In genomic region chr1:155049651-155050559, GRCh38 we compare ENCODE assay signal across 8 cellular contexts. TPM values are rescaled to one million over a fixed set of nuclear protein-coding genes. Genes with fewer than 3 reads are reported as not detected.
DNase-seq lines count a peak whose midpoint lies in the region; ATAC-seq, FAIRE-seq and TF ChIP-seq lines count a peak whose summit lies in the region.

No MANE protein-coding gene starts in this region.

- no peak for TF ChIP-seq CTCF in choroid plexus epithelial cell (conservative IDR thresholded peaks at IDR 0.05; ENCODE audit: low read depth, low read length)
- TF ChIP-seq CTCF in GM13976 (IDR thresholded peaks at IDR 0.05; ENCODE audit: borderline replicate concordance, control extremely low read depth, extremely low read depth, insufficient read depth, missing control alignments): no peak

- peak overlapping the region in 1 of 2 donors; percentile 50 for H3K27ac Mint-ChIP-seq in natural killer cell treated with Interleukin-12 subunit alpha and Interleukin-12 subunit beta and Interleukin-15 and Interleukin-18, amount 100 ng/mL, for 72 hours

- no peaks in the 10 kb centered on the region for H3K36me3 Mint-ChIP-seq in natural killer cell treated with Interleukin-12 subunit alpha and Interleukin-12 subunit beta and Interleukin-15 and Interleukin-18, amount 100 ng/mL, for 72 hours

- H3K4me3 Mint-ChIP-seq in natural killer cell treated with Interleukin-12 subunit alpha and Interleukin-12 subunit beta and Interleukin-15 and Interleukin-18, amount 100 ng/mL, for 72 hours: peak overlapping the region; percentile 83

- peaks cover 23 to 28% of the 10 kb centered on the region in 2 donors for H3K4me1 Mint-ChIP-seq in natural killer cell treated with Interleukin-12 subunit alpha and Interleukin-12 subunit beta and Interleukin-15 and Interleukin-18, amount 100 ng/mL, for 72 hours (ENCODE audit: low read depth in 2 of 2)

- in situ Hi-C loops in GM13976 (cut with MboI; ENCODE audit: low sequenced_read_pairs, unreplicated experiment): loop anchor here (25.0 kb wide), 1 partner anchor 488 kb away; the partner anchor contains the start of genes CHRNB2 and UBE2Q1

- TF ChIP-seq POLR2A in GM12892 (IDR thresholded peaks at IDR 0.05; ENCODE audit: low read depth, low read length): no peak

- no peak for ATAC-seq in natural killer cell treated with Interleukin-12 subunit alpha and Interleukin-12 subunit beta and Interleukin-15 and Interleukin-18, amount 100 ng/mL, for 72 hours

- no peaks in the 10 kb centered on the region for H3K9me3 Mint-ChIP-seq in natural killer cell treated with Interleukin-12 subunit alpha and Interleukin-12 subunit beta and Interleukin-15 and Interleukin-18, amount 100 ng/mL, for 72 hours

- DNase-seq in NCI-H2171 treated with DMSO at 0.1 percent for 48 hours (lab: John Stamatoyannopoulos, UW) (peak; percentile 18), choroid plexus epithelial cell (ENCODE audit: low read depth) (no peak), NCI-H2227 treated with DMSO at 0.1 percent for 48 hours (lab: John Stamatoyannopoulos, UW) (no peak), GM12892 (ENCODE audit: insufficient read length) (no peak), NCI-H1092 treated with DMSO at 0.1 percent for 48 hours (lab: John Stamatoyannopoulos, UW) (no peak), GM13976 (ENCODE audit: low spot score) (no peak)
- DNase-seq in natural killer cell treated with Interleukin-12 subunit alpha and Interleukin-12 subunit beta and Interleukin-15 and Interleukin-18, amount 100 ng/mL, for 72 hours (ENCODE audit: low spot score): no peak

- H3K4me3 ChIP-seq in GM08714 (ENCODE audit: low read length): peak overlapping the region; percentile 82; the same call in 1 of the 2 replicates
- peak overlapping the region; percentile 68 for H3K4me3 ChIP-seq in choroid plexus epithelial cell (ENCODE audit: low read depth, low read length)

- no peaks in the 10 kb centered on the region for H3K27me3 Mint-ChIP-seq in natural killer cell treated with Interleukin-12 subunit alpha and Interleukin-12 subunit beta and Interleukin-15 and Interleukin-18, amount 100 ng/mL, for 72 hours

- FAIRE-seq in GM12892 (lab: Jason Lieb, UNC): no peak

RNA-seq across cellular contexts. Expression of gene ADAM15, which starts 1.2 kb away (rescaled TPM):
- total RNA-seq in natural killer cell treated with Interleukin-12 subunit alpha and Interleukin-12 subunit beta and Interleukin-15 and Interleukin-18, amount 100 ng/mL, for 72 hours: 100 to 1,000 TPM in 1 of 2 donors, 10 to 100 TPM in 1; 42.1 to 107 TPM
- 6.3 TPM for polyA plus RNA-seq in GM12892 (2012; ENCODE audit: missing spikeins)

RNA-seq across cellular contexts. Expression of gene EFNA4, which starts 13.6 kb away (rescaled TPM):
- total RNA-seq in natural killer cell treated with Interleukin-12 subunit alpha and Interleukin-12 subunit beta and Interleukin-15 and Interleukin-18, amount 100 ng/mL, for 72 hours: 1 to 10 TPM; 1.7 to 4.7 TPM
- polyA plus RNA-seq in GM12892 (2012; ENCODE audit: missing spikeins): 5.2 TPM

RNA-seq across cellular contexts. Expression of gene DCST1, which starts 16.3 kb away (rescaled TPM):
- not detected for total RNA-seq in natural killer cell treated with Interleukin-12 subunit alpha and Interleukin-12 subunit beta and Interleukin-15 and Interleukin-18, amount 100 ng/mL, for 72 hours
- not detected for polyA plus RNA-seq in GM12892 (2012; ENCODE audit: missing spikeins)

RNA-seq across cellular contexts. Expression of gene DCST2, which starts 16.3 kb away (rescaled TPM):
- under 1 TPM in 1 of 2 donors, not detected in 1; 0.57 TPM for total RNA-seq in natural killer cell treated with Interleukin-12 subunit alpha and Interleukin-12 subunit beta and Interleukin-15 and Interleukin-18, amount 100 ng/mL, for 72 hours
- polyA plus RNA-seq in GM12892 (2012; ENCODE audit: missing spikeins): not detected

RNA-seq across cellular contexts. Expression of gene EFNA3, which starts 28.7 kb away (rescaled TPM):
- total RNA-seq in natural killer cell treated with Interleukin-12 subunit alpha and Interleukin-12 subunit beta and Interleukin-15 and Interleukin-18, amount 100 ng/mL, for 72 hours: 1 to 10 TPM in 1 of 2 donors, not detected in 1; 1.2 TPM
- 4.3 TPM for polyA plus RNA-seq in GM12892 (2012; ENCODE audit: missing spikeins)
